ENCODE assay signal across 13 cellular contexts in the genomic region with DNA sequence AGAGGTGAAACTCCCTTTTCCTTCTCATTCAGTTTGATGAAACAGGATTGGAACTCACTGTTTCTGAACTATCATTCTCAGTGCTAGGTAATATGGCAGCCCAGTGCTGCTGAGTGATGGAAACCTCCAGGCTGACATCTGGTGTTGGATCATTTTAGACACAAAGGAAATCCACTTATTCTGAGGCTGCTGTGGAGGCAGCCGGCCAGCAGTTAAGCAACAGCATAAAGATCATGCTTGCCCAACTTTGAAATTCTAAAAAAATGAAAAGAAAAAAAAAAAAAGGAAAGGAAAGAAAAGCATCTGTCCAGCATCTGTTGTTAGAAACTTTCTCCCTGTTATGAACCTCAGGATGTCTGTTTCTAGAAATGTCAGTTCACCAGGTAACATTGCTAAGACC.
DNase-seq lines count a peak whose midpoint lies in the region; ATAC-seq and TF ChIP-seq lines count a peak whose summit lies in the region.
"Had no signal": no experiment of that assay in that cellular context is flagged by ENCODE, and none has a peak within 500 bp of the region (broad histone marks: within the 10 kb centered on the region; RNA-seq: fewer than 3 reads in every experiment).

No MANE protein-coding gene starts in this region.

- H2AK5ac ChIP-seq in neuronal stem cell (ENCODE audit: low read depth, low read length) = no peak overlapping the region

- no peak overlapping the region for H3K4me2 ChIP-seq in neuronal stem cell (ENCODE audit: insufficient read depth, low read length, poor library complexity, severe bottlenecking)
- H3K4me2 ChIP-seq: KMS-11 had no signal

- H3K27ac ChIP-seq in neuronal stem cell (replicated peaks; ENCODE audit: low read length) = no peak overlapping the region
- H3K27ac ChIP-seq: KMS-11 had no signal

- peak; percentile 83 for DNase-seq in AG20443 (ENCODE audit: low spot score)
- DNase-seq in NCI-H524 (lab: John Stamatoyannopoulos, UW) = peak; percentile 22 to 56
- DNase-seq in fibroblast of mammary gland (ENCODE audit: low read depth) = peak; percentile 86
- no peak for DNase-seq in neuronal stem cell (ENCODE audit: low spot score)
- no peak for DNase-seq in activated gamma-delta T cell (lab: John Stamatoyannopoulos, UW)
- DNase-seq in SHP77 (lab: John Stamatoyannopoulos, UW) = no peak
- DNase-seq: activated CD8-positive, alpha-beta T cell treated with anti-CD3 and anti-CD28 coated beads for 36 hours; activated naive CD8-positive, alpha-beta T cell treated with anti-CD3 and anti-CD28 coated beads for 36 hours; effector memory CD8-positive, alpha-beta T cell had no signal

- H3K4me3 ChIP-seq in fibroblast of mammary gland (ENCODE audit: control insufficient read depth, low read depth, low read length) (no peak overlapping the region), neuronal stem cell (ENCODE audit: low read length in 2 of 2) (no peak overlapping the region)

- no CpG with 5 or more reads among the region's 1 CpG for WGBS in neuronal stem cell (ENCODE audit: extremely low coverage in 2 of 2, insufficient read length in 2 of 2, insufficient replicate concordance in 1 of 2), 2 donors

- no peak overlapping the region for H3K14ac ChIP-seq in neuronal stem cell (ENCODE audit: low read length)

- H3K9me3 ChIP-seq in neuronal stem cell (replicated peaks in 1 of 2; ENCODE audit: control insufficient read depth in 2 of 2, insufficient read depth in 1 of 2, low read depth in 1 of 2, low read length in 2 of 2) = no peaks in the 10 kb centered on the region

- H3K4ac ChIP-seq in neuronal stem cell (ENCODE audit: low read length) = no peak overlapping the region

- H4K8ac ChIP-seq in neuronal stem cell (ENCODE audit: low read depth, low read length) = no peak overlapping the region

- H4K91ac ChIP-seq in neuronal stem cell (ENCODE audit: low read depth, low read length, poor library complexity) = no peak overlapping the region

- H3K9ac ChIP-seq in neuronal stem cell (ENCODE audit: low read depth, low read length, poor library complexity) = no peak overlapping the region
- H3K9ac ChIP-seq: KMS-11 had no signal

- no peak overlapping the region for H2BK12ac ChIP-seq in neuronal stem cell (ENCODE audit: low read length)

- H2BK120ac ChIP-seq in neuronal stem cell (ENCODE audit: low read depth, low read length) = no peak overlapping the region

- H3K4me1 ChIP-seq in neuronal stem cell (ENCODE audit: control insufficient read depth in 2 of 2, insufficient read depth in 1 of 2, low read depth in 1 of 2, low read length in 2 of 2) = peaks cover 0 to 3% of the 10 kb centered on the region in 2 donors

- no peak for TF ChIP-seq CTCF in fibroblast of mammary gland (conservative IDR thresholded peaks at IDR 0.05; ENCODE audit: control insufficient read depth, insufficient read depth, low read depth, low read length)

- no peak overlapping the region for H2BK5ac ChIP-seq in neuronal stem cell (ENCODE audit: low read length)

- H3K79me1 ChIP-seq in neuronal stem cell (ENCODE audit: low read depth, low read length) = no peaks in the 10 kb centered on the region

- no peak overlapping the region for H3K18ac ChIP-seq in neuronal stem cell (ENCODE audit: low read length)

- no peak overlapping the region for H2BK15ac ChIP-seq in neuronal stem cell (ENCODE audit: low read length)

- ATAC-seq in GM19463 (IDR thresholded peaks at IDR 0.05; ENCODE audit: unreplicated experiment) (no peak), HG03442 (IDR thresholded peaks at IDR 0.05; ENCODE audit: unreplicated experiment) (no peak)
- ATAC-seq: activated CD8-positive, alpha-beta T cell treated with anti-CD3 and anti-CD28 coated beads for 36 hours; effector memory CD8-positive, alpha-beta T cell; left lobe of liver had no signal

- no peaks in the 10 kb centered on the region for H3K36me3 ChIP-seq in neuronal stem cell (replicated peaks in 1 of 2; ENCODE audit: control insufficient read depth in 2 of 2, insufficient read depth in 2 of 2, low read length in 2 of 2)

- no peaks in the 10 kb centered on the region for H3K27me3 ChIP-seq in neuronal stem cell (ENCODE audit: control insufficient read depth in 3 of 3, insufficient read depth in 3 of 3, low read depth in 1 of 3, low read length in 3 of 3)

- H2AFZ ChIP-seq in neuronal stem cell (ENCODE audit: low read length) = peak overlapping the region; percentile 64

- H3K23ac ChIP-seq in neuronal stem cell (ENCODE audit: low read depth, low read length, poor library complexity) = no peak overlapping the region

Comparison
In these comparisons a context has a peak if more than half of its experiments do, and no peak if none do; other contexts are left out.
1. DNase-seq: peak in AG20443 (single experiment), NCI-H524 (2 of 2) and fibroblast of mammary gland (single experiment); none in neuronal stem cell (single experiment), activated gamma-delta T cell (single experiment) and SHP77 (0 of 2).